Comparison of ENCODE assay signal across 17 cellular contexts in genomic region chr20:58710481-58711265, GRCh38. TPM values are rescaled to one million over a fixed set of nuclear protein-coding genes. Genes with fewer than 3 reads are reported as not detected.
DNase-seq lines count a peak whose midpoint lies in the region; ATAC-seq and TF ChIP-seq lines count a peak whose summit lies in the region.
"Had no signal": no experiment of that assay in that cellular context is flagged by ENCODE, and none has a peak within 500 bp of the region (broad histone marks: within the 10 kb centered on the region; RNA-seq: fewer than 3 reads in every experiment).

No MANE protein-coding gene starts in this region.

- no peak overlapping the region for H3K4me3 ChIP-seq in coronary artery

- H3K27ac ChIP-seq in coronary artery, result no peak overlapping the region
- H3K27ac ChIP-seq: parathyroid adenoma had no signal

- H3K36me3 Mint-ChIP-seq in mesothelial cell of epicardium (peaks cover 4% of the 10 kb centered on the region), immature natural killer cell (peaks cover 0 to 5% (median 0%) of the 10 kb centered on the region in 3 donors)

- no peaks in the 10 kb centered on the region for H3K9me3 Mint-ChIP-seq in mesothelial cell of epicardium
- H3K9me3 Mint-ChIP-seq in immature natural killer cell, result no peaks in the 10 kb centered on the region
- H3K9me3 Mint-ChIP-seq: HFFc6 had no signal

- DNase-seq in stimulated activated CD4-positive, alpha-beta T cell treated with anti-CD3 and anti-CD28 coated beads, Interleukin-4, amount 100 ng/mL, for 24 hours, result peak; percentile 2
- DNase-seq in stimulated activated CD4-positive, alpha-beta T cell treated with anti-CD3 and anti-CD28 coated beads, Interleukin-12 subunit alpha, Interleukin-12 subunit beta, amount 100 ng/mL, for 4 hours, result no peak
- peak; percentile 52 for DNase-seq in coronary artery (ENCODE audit: low spot score)
- peak; percentile 10 to 35 for DNase-seq in mesothelial cell of epicardium (ENCODE audit: low spot score in 2 of 2, unreplicated experiment in 2 of 2)
- DNase-seq in NCI-H1694 (lab: John Stamatoyannopoulos, UW), result no peak
- no peak for DNase-seq in immature natural killer cell
- no peak for DNase-seq in SIG-M5 treated with dmso at 0.1 percent for 504 hours (lab: John Stamatoyannopoulos, UW; ENCODE audit: unreplicated experiment)
- DNase-seq: DMS153; effector CD4-positive, alpha-beta T cell; HFFc6; midbrain; NCI-H2029; NCI-H524 treated with DMSO at 0.1 percent for 48 hours; OCI-M1; stimulated activated CD4-positive, alpha-beta T cell treated with anti-CD3 and anti-CD28 coated beads, Interleukin-15, amount 100 ng/mL, for 24 hours had no signal

- no peak for ATAC-seq in GM18867 (IDR thresholded peaks at IDR 0.05; ENCODE audit: unreplicated experiment)

- H3K27ac Mint-ChIP-seq in mesothelial cell of epicardium (no peak overlapping the region), immature natural killer cell (no peak overlapping the region)
- H3K27ac Mint-ChIP-seq: HFFc6 had no signal

- H3K4me1 Mint-ChIP-seq in mesothelial cell of epicardium, result no peaks in the 10 kb centered on the region
- no peaks in the 10 kb centered on the region for H3K4me1 Mint-ChIP-seq in immature natural killer cell

- TF ChIP-seq CTCF in coronary artery (IDR thresholded peaks at IDR 0.05) (no peak), mesothelial cell of epicardium (IDR thresholded peaks at IDR 0.05; ENCODE audit: unreplicated experiment) (no peak)

- H3K4me3 Mint-ChIP-seq in mesothelial cell of epicardium, result no peak overlapping the region
- H3K4me3 Mint-ChIP-seq in immature natural killer cell, result no peak overlapping the region
- H3K4me3 Mint-ChIP-seq: HFFc6 had no signal

- H3K27me3 Mint-ChIP-seq in mesothelial cell of epicardium (ENCODE audit: low read depth), result no peaks in the 10 kb centered on the region
- peaks cover 0 to 4% (median 2%) of the 10 kb centered on the region in 3 donors for H3K27me3 Mint-ChIP-seq in immature natural killer cell (ENCODE audit: low read depth in 3 of 3)

RNA-seq across cellular contexts. Expression of gene NPEPL1, which starts 18.1 kb away (rescaled TPM):
- 65.8 to 71.5 TPM (median 69.6 TPM) in 3 replicates for total RNA-seq in mesothelial cell of epicardium
- polyA plus RNA-seq in immature natural killer cell, result 10 to 100 TPM; 10.1 to 20.1 (median 11.6) TPM

RNA-seq across cellular contexts. Expression of gene STX16, which starts 59.6 kb away (rescaled TPM):
- 85.9 to 87.5 TPM (median 86.1 TPM) in 3 replicates for total RNA-seq in mesothelial cell of epicardium
- polyA plus RNA-seq in immature natural killer cell, result 10 to 100 TPM; 17.2 to 24.9 (median 21.1) TPM

Comparison
In these comparisons a context has a peak if more than half of its experiments do, and no peak if none do; other contexts are left out.
1. DNase-seq: peak in stimulated activated CD4-positive, alpha-beta T cell treated with anti-CD3 and anti-CD28 coated beads, Interleukin-4, amount 100 ng/mL, for 24 hours (single experiment), coronary artery (single experiment) and mesothelial cell of epicardium (2 of 2); none in stimulated activated CD4-positive, alpha-beta T cell treated with anti-CD3 and anti-CD28 coated beads, Interleukin-12 subunit alpha, Interleukin-12 subunit beta, amount 100 ng/mL, for 4 hours (single experiment), NCI-H1694 (single experiment), immature natural killer cell (0 of 3) and SIG-M5 treated with dmso at 0.1 percent for 504 hours (single experiment).